ENCODE assay signal across 19 cellular contexts in genomic region chr19:28793391-28794168, GRCh38.
A peak's percentile ranks its signal among the peaks of the same experiment; 100 is the strongest.
DNase-seq lines count a peak whose midpoint lies in the region; ATAC-seq, FAIRE-seq and TF ChIP-seq lines count a peak whose summit lies in the region.
"Had no signal": no experiment of that assay in that cellular context is flagged by ENCODE, and none has a peak within 500 bp of the region (broad histone marks: within the 10 kb centered on the region; RNA-seq: fewer than 3 reads in every experiment).

No MANE protein-coding gene starts in this region.

- no peak overlapping the region for H3K4me3 Mint-ChIP-seq in HFFc6

- H3K36me3 Mint-ChIP-seq in HFFc6 (ENCODE audit: low read depth) = no peaks in the 10 kb centered on the region

- H3K27me3 Mint-ChIP-seq in HFFc6 (ENCODE audit: insufficient read depth) = no peaks in the 10 kb centered on the region; the same call in 1 of the 2 replicates

- peaks cover 22% of the 10 kb centered on the region; the same call in 1 of the 2 replicates for H3K9me3 Mint-ChIP-seq in HFFc6

- H3K36me3 ChIP-seq in mesodermal cell (ENCODE audit: control insufficient read depth, insufficient read depth, low read length) = no peaks in the 10 kb centered on the region
- H3K36me3 ChIP-seq: HAP-1, SJSA1, vagina had no signal

- H3K9me3 ChIP-seq in mesodermal cell (ENCODE audit: control insufficient read depth, low read length) = no peaks in the 10 kb centered on the region
- H3K9me3 ChIP-seq: HAP-1, vagina had no signal

- 2 to 6% methylated on average over 77 to 97 of the region's 97 CpGs for WGBS in mesodermal cell (ENCODE audit: insufficient coverage in 2 of 2), 2 experiments

- H3K27ac Mint-ChIP-seq in HFFc6 = no peak overlapping the region
- H3K27ac Mint-ChIP-seq: naive thymus-derived CD8-positive, alpha-beta T cell had no signal

- H3K4me3 ChIP-seq in mesodermal cell (ENCODE audit: extremely low read depth, insufficient read depth, low read length, poor library complexity, severe bottlenecking) = peak overlapping the region; percentile 26
- H3K4me3 ChIP-seq: HAP-1, SJSA1 had no signal

- H3K27ac ChIP-seq in mesodermal cell (ENCODE audit: low read depth, low read length, severe bottlenecking) = no peak overlapping the region
- H3K27ac ChIP-seq: SJSA1, vagina, VCaP had no signal

- no peaks in the 10 kb centered on the region for H3K4me1 ChIP-seq in mesodermal cell (ENCODE audit: control insufficient read depth, insufficient read depth, low read length, poor library complexity, severe bottlenecking)
- H3K4me1 ChIP-seq: HAP-1, SJSA1 had no signal

- H3K4me1 Mint-ChIP-seq in HFFc6 (ENCODE audit: low read depth) = no peaks in the 10 kb centered on the region

- FAIRE-seq in urothelium cell line (lab: Jason Lieb, UNC) = peak; percentile 86
- FAIRE-seq: endothelial cell of umbilical vein, GM12891 had no signal

- intact Hi-C loops in Right ventricle myocardium inferior (cut with DNase I) = loop anchor here (5.0 kb wide), 2 partner anchors 69 to 89 kb away; no protein-coding TSS in a partner anchor
- intact Hi-C loops in cardiac septum (cut with DNase I) = no loop called here
- intact Hi-C loops in Right ventricle myocardium superior (cut with DNase I) = no loop called here

- DNase-seq in Right ventricle myocardium inferior (ENCODE audit: missing footprints) (no peak), cardiac septum (ENCODE audit: low spot score) (no peak), Right ventricle myocardium superior (peak; percentile 38), urothelium cell line (ENCODE audit: low spot score) (peak; percentile 56), HFFc6 (no peak), KG1 (lab: John Stamatoyannopoulos, UW) (no peak), DMS 273 treated with DMSO at 0.1 percent for 48 hours (lab: John Stamatoyannopoulos, UW) (no peak)
- DNase-seq: ACHN; activated T-cell treated with anti-CD3 and anti-CD28 coated beads for 4 hours; aorta; naive thymus-derived CD8-positive, alpha-beta T cell; NCI-H187 had no signal

- peak; percentile 89 for ATAC-seq in Right ventricle myocardium inferior
- peak; percentile 85 for ATAC-seq in Right ventricle myocardium superior (ENCODE audit: poor library complexity)
- ATAC-seq: naive thymus-derived CD8-positive, alpha-beta T cell had no signal

- no peak for TF ChIP-seq CTCF in HFFc6 (IDR thresholded peaks at IDR 0.05)

Comparison
In these comparisons a context has a peak if more than half of its experiments do, and no peak if none do; other contexts are left out.
1. DNase-seq: peak in Right ventricle myocardium superior (single experiment) and urothelium cell line (single experiment); none in Right ventricle myocardium inferior (single experiment), cardiac septum (single experiment), HFFc6 (single experiment), KG1 (single experiment) and DMS 273 treated with DMSO at 0.1 percent for 48 hours (single experiment).